Comparison of ENCODE assay signal across 25 cellular contexts in genomic region chr12:114738460-114739184, GRCh38. TPM values are rescaled to one million over a fixed set of nuclear protein-coding genes. Genes with fewer than 3 reads are reported as not detected.
DNase-seq lines count a peak whose midpoint lies in the region; ATAC-seq and TF ChIP-seq lines count a peak whose summit lies in the region.
"Had no signal": no experiment of that assay in that cellular context is flagged by ENCODE, and none has a peak within 500 bp of the region (broad histone marks: within the 10 kb centered on the region; RNA-seq: fewer than 3 reads in every experiment).

No MANE protein-coding gene starts in this region.

- H3K27me3 Mint-ChIP-seq in progenitor cell of endocrine pancreas, result peaks cover 6% of the 10 kb centered on the region
- peaks cover 37% of the 10 kb centered on the region for H3K27me3 Mint-ChIP-seq in activated naive CD4-positive, alpha-beta T cell treated with anti-CD3 and anti-CD28 coated beads, Interleukin-2, amount 10 ng/mL, durations not matched to agents 7 days and 5 days
- H3K27me3 Mint-ChIP-seq in T-helper 17 cell, result peaks cover 32% of the 10 kb centered on the region

- H3K4me3 ChIP-seq in MG63 (no peak overlapping the region), right lobe of liver (no peak overlapping the region), Peyer's patch (no peak overlapping the region)
- H3K4me3 ChIP-seq: A549; BLaER1 treated with 17β-estradiol and CSF1 and Interleukin-3, amounts not matched to agents 10 nM and 100 nM; GM12878; HAP-1 had no signal

- H3K4me1 Mint-ChIP-seq in progenitor cell of endocrine pancreas (ENCODE audit: low read depth), result no peaks in the 10 kb centered on the region
- H3K4me1 Mint-ChIP-seq in activated naive CD4-positive, alpha-beta T cell treated with anti-CD3 and anti-CD28 coated beads, Interleukin-2, amount 10 ng/mL, durations not matched to agents 7 days and 5 days, result no peaks in the 10 kb centered on the region
- no peaks in the 10 kb centered on the region for H3K4me1 Mint-ChIP-seq in T-helper 17 cell
- H3K4me1 Mint-ChIP-seq: CD14-positive monocyte; CD8-positive, alpha-beta memory T cell had no signal

- H3K9me3 ChIP-seq in MG63 (no peaks in the 10 kb centered on the region), right lobe of liver (no peaks in the 10 kb centered on the region), Peyer's patch (no peaks in the 10 kb centered on the region), T-helper 17 cell (ENCODE audit: control insufficient read depth, low read length, poor library complexity, severe bottlenecking) (no peaks in the 10 kb centered on the region)
- H3K9me3 ChIP-seq: A549, BE2C had no signal

- H3K9me3 Mint-ChIP-seq in progenitor cell of endocrine pancreas (ENCODE audit: low read depth), result peaks cover 4% of the 10 kb centered on the region
- peaks cover 3% of the 10 kb centered on the region for H3K9me3 Mint-ChIP-seq in activated naive CD4-positive, alpha-beta T cell treated with anti-CD3 and anti-CD28 coated beads, Interleukin-2, amount 10 ng/mL, durations not matched to agents 7 days and 5 days
- H3K9me3 Mint-ChIP-seq: CD4-positive, alpha-beta T cell; HFFc6 had no signal

- H3K36me3 ChIP-seq in MG63 (no peaks in the 10 kb centered on the region), right lobe of liver (no peaks in the 10 kb centered on the region), Peyer's patch (no peaks in the 10 kb centered on the region)
- H3K36me3 ChIP-seq: BE2C; BLaER1 treated with 17β-estradiol and CSF1 and Interleukin-3, amounts not matched to agents 10 nM and 100 nM; HAP-1 had no signal

- TF ChIP-seq CTCF in right lobe of liver (IDR thresholded peaks at IDR 0.05), result no peak
- TF ChIP-seq CTCF in progenitor cell of endocrine pancreas (IDR thresholded peaks at IDR 0.05; ENCODE audit: unreplicated experiment), result no peak
- no peak for TF ChIP-seq CTCF in Peyer's patch (IDR thresholded peaks at IDR 0.05)

- no peak for TF ChIP-seq POLR2A in right lobe of liver (IDR thresholded peaks at IDR 0.05)
- no peak for TF ChIP-seq POLR2A in Peyer's patch (IDR thresholded peaks at IDR 0.05)

- CTCF ChIA-PET in activated naive CD4-positive, alpha-beta T cell treated with anti-CD3 and anti-CD28 coated beads, Interleukin-2, amount 10 ng/mL, durations not matched to agents 7 days and 5 days (lab: Charles Lee), result no interaction called here

- H3K4me3 Mint-ChIP-seq in progenitor cell of endocrine pancreas (ENCODE audit: low read depth) (no peak overlapping the region), T-helper 17 cell (no peak overlapping the region)
- H3K4me3 Mint-ChIP-seq in activated naive CD4-positive, alpha-beta T cell treated with anti-CD3 and anti-CD28 coated beads, Interleukin-2, amount 10 ng/mL, durations not matched to agents 7 days and 5 days, result no peak overlapping the region
- H3K4me3 Mint-ChIP-seq: CD4-positive, alpha-beta T cell; CD8-positive, alpha-beta memory T cell; HFFc6 had no signal

- intact Hi-C loops in right lobe of liver (cut with DNase I), result no loop called here

- H3K27ac Mint-ChIP-seq in progenitor cell of endocrine pancreas (peak overlapping the region; percentile 16), T-helper 17 cell (no peak overlapping the region)
- H3K27ac Mint-ChIP-seq in activated naive CD4-positive, alpha-beta T cell treated with anti-CD3 and anti-CD28 coated beads, Interleukin-2, amount 10 ng/mL, durations not matched to agents 7 days and 5 days, result no peak overlapping the region
- H3K27ac Mint-ChIP-seq: CD14-positive monocyte; CD4-positive, alpha-beta T cell; HFFc6 had no signal

- peaks cover 0 to 9% (median 0%) of the 10 kb centered on the region in 4 donors for H3K4me1 ChIP-seq in right lobe of liver
- H3K4me1 ChIP-seq in Peyer's patch, result peaks cover 0 to 20% (median 0%) of the 10 kb centered on the region in 4 donors
- H3K4me1 ChIP-seq: A549; BLaER1 treated with 17β-estradiol and CSF1 and Interleukin-3, amounts not matched to agents 10 nM and 100 nM; HAP-1 had no signal

- H3K27ac ChIP-seq in right lobe of liver (peak overlapping the region in 1 of 3 donors; percentile 10), Peyer's patch (no peak overlapping the region)
- H3K27ac ChIP-seq: A549; BLaER1 treated with 17β-estradiol and CSF1 and Interleukin-3, amounts not matched to agents 10 nM and 100 nM had no signal

- H3K27me3 ChIP-seq in MG63, result no peaks in the 10 kb centered on the region
- H3K27me3 ChIP-seq in right lobe of liver, result no peaks in the 10 kb centered on the region
- no peaks in the 10 kb centered on the region for H3K27me3 ChIP-seq in Peyer's patch
- H3K27me3 ChIP-seq: BE2C; BLaER1 treated with 17β-estradiol and CSF1 and Interleukin-3, amounts not matched to agents 10 nM and 100 nM had no signal

- DNase-seq in MG63 (peak; percentile 38), left lobe of liver (ENCODE audit: low spot score) (peak; percentile 63), right lobe of liver (peak; percentile 25 to 80 (median 72)), progenitor cell of endocrine pancreas (ENCODE audit: low spot score, unreplicated experiment) (no peak), activated gamma-delta T cell (lab: John Stamatoyannopoulos, UW) (no peak), Peyer's patch (no peak), T-helper 17 cell (no peak)
- DNase-seq in activated naive CD4-positive, alpha-beta T cell treated with anti-CD3 and anti-CD28 coated beads, Interleukin-2, amount 10 ng/mL, durations not matched to agents 7 days and 5 days, result no peak
- DNase-seq: 8988T; ACHN; AML-193; BE2C; CD4-positive, alpha-beta T cell; CD8-positive, alpha-beta memory T cell; DMS 273 treated with DMSO at 0.1 percent for 48 hours; DMS79; EL; GDM1; GOT3; HFFc6 had no signal

- H3K36me3 Mint-ChIP-seq in progenitor cell of endocrine pancreas (ENCODE audit: insufficient read depth) (peaks cover 2% of the 10 kb centered on the region), T-helper 17 cell (ENCODE audit: low read depth) (no peaks in the 10 kb centered on the region)
- no peaks in the 10 kb centered on the region for H3K36me3 Mint-ChIP-seq in activated naive CD4-positive, alpha-beta T cell treated with anti-CD3 and anti-CD28 coated beads, Interleukin-2, amount 10 ng/mL, durations not matched to agents 7 days and 5 days
- H3K36me3 Mint-ChIP-seq: CD8-positive, alpha-beta memory T cell had no signal

- 41% methylated on average over 9 of the region's 9 CpGs for WGBS in right lobe of liver (ENCODE audit: insufficient coverage, low coverage, low lambda C conversion rate, missing lambda C conversion rate)

- ATAC-seq in left lobe of liver (peak; percentile 57), right lobe of liver (peak; percentile 41 to 71 (median 62)), T-helper 17 cell (no peak)
- ATAC-seq: A549, GM12878 had no signal

RNA-seq across cellular contexts. Expression of gene TBX3, which starts 54.6 kb away (rescaled TPM):
- total RNA-seq in MG63 (2014; rRNA removed; shearing (Covaris generic); ENCODE audit: low replicate concordance), result 7.1 and 7.7 TPM in 2 replicates
- total RNA-seq in left lobe of liver, result 37.2 TPM
- 10 to 100 TPM; 15.6 to 44.0 (median 27.8) TPM for total RNA-seq in right lobe of liver
- 16.3 and 22.7 TPM in 2 replicates for total RNA-seq in progenitor cell of endocrine pancreas
- 10 to 100 TPM; 50.3 to 90.0 (median 80.2) TPM for total RNA-seq in Peyer's patch
- under 1 TPM in 1 of 2 donors, not detected in 1; 0.10 TPM for total RNA-seq in T-helper 17 cell
- total RNA-seq: CD8-positive, alpha-beta memory T cell had no signal

Comparison
In these comparisons a context has a peak if more than half of its experiments do, and no peak if none do; other contexts are left out.
1. DNase-seq: peak in MG63 (single experiment), left lobe of liver (single experiment) and right lobe of liver (3 of 3); none in progenitor cell of endocrine pancreas (single experiment), activated naive CD4-positive, alpha-beta T cell treated with anti-CD3 and anti-CD28 coated beads, Interleukin-2, amount 10 ng/mL, durations not matched to agents 7 days and 5 days (single experiment), activated gamma-delta T cell (single experiment), Peyer's patch (0 of 3) and T-helper 17 cell (0 of 3).